17 cellular contexts compared by ENCODE assay signal in genomic region chr15:40249477-40250303, GRCh38. TPM values are rescaled to one million over a fixed set of nuclear protein-coding genes. Genes with fewer than 3 reads are reported as not detected.
A peak's percentile ranks its signal among the peaks of the same experiment; 100 is the strongest.
DNase-seq lines count a peak whose midpoint lies in the region; ATAC-seq and TF ChIP-seq lines count a peak whose summit lies in the region.
"Had no signal": no experiment of that assay in that cellular context is flagged by ENCODE, and none has a peak within 500 bp of the region (broad histone marks: within the 10 kb centered on the region; RNA-seq: fewer than 3 reads in every experiment).

No MANE protein-coding gene starts in this region.

- H3K9me3 ChIP-seq in right cardiac atrium (ENCODE audit: control insufficient read depth, low read length): no peaks in the 10 kb centered on the region
- H3K9me3 ChIP-seq: pancreas, uterus had no signal

- H3K4me3 Mint-ChIP-seq in MCF 10A (ENCODE audit: unreplicated experiment): no peak overlapping the region
- no peak overlapping the region for H3K4me3 Mint-ChIP-seq in activated CD4-positive, alpha-beta memory T cell treated with anti-CD3 and anti-CD28 coated beads, Interleukin-2, amount 10 ng/mL, durations not matched to agents 7 days and 5 days
- H3K4me3 Mint-ChIP-seq: activated T-cell treated with anti-CD3 and anti-CD28 coated beads, Interleukin-2, amount 50 U/mL, for 72 hours; brain had no signal

- ATAC-seq in right cardiac atrium (no peak), GM18909 (IDR thresholded peaks at IDR 0.05; ENCODE audit: poor library complexity, unreplicated experiment) (no peak)
- ATAC-seq: activated T-cell treated with anti-CD3 and anti-CD28 coated beads, Interleukin-2, amount 50 U/mL, for 72 hours; pancreas had no signal

- POLR2A ChIA-PET in MCF 10A (lab: Yijun Ruan, JAX): interaction anchor here (0.9 to 1.7 kb wide), 6 partner anchors 8 to 146 kb away, joined by 3 to 7 read pairs (median 4); partner anchors contain the start of gene PAK6
- POLR2A ChIA-PET in GM10248 (lab: Yijun Ruan, JAX): no interaction called here
- POLR2A ChIA-PET in activated CD4-positive, alpha-beta memory T cell treated with anti-CD3 and anti-CD28 coated beads, Interleukin-2, amount 10 ng/mL, durations not matched to agents 7 days and 5 days (lab: Charles Lee): no interaction called here

- H3K4me3 ChIP-seq in right cardiac atrium (ENCODE audit: low read length): no peak overlapping the region
- H3K4me3 ChIP-seq: pancreas, uterus had no signal

- H3K27ac ChIP-seq in right cardiac atrium (ENCODE audit: low read length): peak overlapping the region; percentile 31
- H3K27ac ChIP-seq: pancreas, uterus had no signal

- WGBS in right cardiac atrium: 44% methylated on average over 11 of the region's 11 CpGs

- TF ChIP-seq CTCF in MCF 10A (IDR thresholded peaks at IDR 0.05; ENCODE audit: unreplicated experiment): no peak
- no peak for TF ChIP-seq CTCF in GM10248 (IDR thresholded peaks at IDR 0.05; ENCODE audit: control extremely low read depth, extremely low read depth, low read depth, missing control alignments)

- H3K9me3 Mint-ChIP-seq in MCF 10A (ENCODE audit: unreplicated experiment): no peaks in the 10 kb centered on the region
- H3K9me3 Mint-ChIP-seq in activated CD4-positive, alpha-beta memory T cell treated with anti-CD3 and anti-CD28 coated beads, Interleukin-2, amount 10 ng/mL, durations not matched to agents 7 days and 5 days: no peaks in the 10 kb centered on the region
- H3K9me3 Mint-ChIP-seq: activated T-cell treated with anti-CD3 and anti-CD28 coated beads, Interleukin-2, amount 50 U/mL, for 72 hours had no signal

- H3K27me3 Mint-ChIP-seq in MCF 10A (ENCODE audit: insufficient read depth, unreplicated experiment): no peaks in the 10 kb centered on the region
- peaks cover 38% of the 10 kb centered on the region for H3K27me3 Mint-ChIP-seq in activated CD4-positive, alpha-beta memory T cell treated with anti-CD3 and anti-CD28 coated beads, Interleukin-2, amount 10 ng/mL, durations not matched to agents 7 days and 5 days

- H3K36me3 Mint-ChIP-seq in MCF 10A (ENCODE audit: insufficient read depth, unreplicated experiment): peaks cover 31% of the 10 kb centered on the region
- no peaks in the 10 kb centered on the region for H3K36me3 Mint-ChIP-seq in activated CD4-positive, alpha-beta memory T cell treated with anti-CD3 and anti-CD28 coated beads, Interleukin-2, amount 10 ng/mL, durations not matched to agents 7 days and 5 days (ENCODE audit: low read depth)
- H3K36me3 Mint-ChIP-seq: brain had no signal

- H3K4me1 ChIP-seq in right cardiac atrium (ENCODE audit: control insufficient read depth, insufficient read depth, low read length): peaks cover 8% of the 10 kb centered on the region

- peak overlapping the region; percentile 49 for H3K27ac Mint-ChIP-seq in MCF 10A (ENCODE audit: low read depth, unreplicated experiment)
- H3K27ac Mint-ChIP-seq in activated CD4-positive, alpha-beta memory T cell treated with anti-CD3 and anti-CD28 coated beads, Interleukin-2, amount 10 ng/mL, durations not matched to agents 7 days and 5 days: no peak overlapping the region
- H3K27ac Mint-ChIP-seq: activated T-cell treated with anti-CD3 and anti-CD28 coated beads, Interleukin-2, amount 50 U/mL, for 72 hours had no signal

- no TSS peak for BruUV-seq in MCF 10A (replicated peaks; lab: Mats Ljungman, UMichigan)

- intact Hi-C loops in MCF 10A (cut with micrococcal nuclease) (no loop called here), right cardiac atrium (cut with DNase I) (no loop called here)

- in situ Hi-C loops in KBM-7 (cut with MboI; ENCODE audit: low pct_unique_long_range_greater_than_20kb, low sequenced_read_pairs): loop anchor here (25.0 kb wide), 1 partner anchor 462 kb away; the partner anchor contains the start of gene FSIP1

- CTCF ChIA-PET in MCF 10A (lab: Yijun Ruan, JAX) (interaction anchor here (1.7 to 3.4 kb wide), 3 partner anchors 24 to 32 kb away, joined by 12 to 36 read pairs (median 13); no protein-coding TSS in a partner anchor), GM10248 (lab: Yijun Ruan, JAX) (interaction anchor here (0.7 to 3.7 kb wide), 7 partner anchors 11 to 33 kb away, joined by 3 to 22 read pairs (median 3); partner anchors contain the start of gene PAK6)
- CTCF ChIA-PET in activated CD4-positive, alpha-beta memory T cell treated with anti-CD3 and anti-CD28 coated beads, Interleukin-2, amount 10 ng/mL, durations not matched to agents 7 days and 5 days (lab: Charles Lee): interaction anchor here (0.5 to 1.6 kb wide), 2 partner anchors 60 to 68 kb away, joined by 3 to 4 read pairs; no protein-coding TSS in a partner anchor

- H3K27me3 ChIP-seq in right cardiac atrium (ENCODE audit: control insufficient read depth, insufficient read depth): no peaks in the 10 kb centered on the region
- H3K27me3 ChIP-seq: pancreas, uterus had no signal

- H3K4me1 Mint-ChIP-seq in MCF 10A (ENCODE audit: insufficient read depth, unreplicated experiment): peaks cover 12% of the 10 kb centered on the region
- H3K4me1 Mint-ChIP-seq in activated CD4-positive, alpha-beta memory T cell treated with anti-CD3 and anti-CD28 coated beads, Interleukin-2, amount 10 ng/mL, durations not matched to agents 7 days and 5 days: peaks cover 8% of the 10 kb centered on the region

- DNase-seq in A172 (ENCODE audit: low spot score) (peak; percentile 68), KBM-7 (peak; percentile 39), MCF 10A (ENCODE audit: unreplicated experiment) (no peak), right cardiac atrium (peak in 1 of 3 donors; percentile 46), GM10248 (ENCODE audit: extremely low spot score) (no peak)
- DNase-seq in NK-92 treated with Interleukin-12 subunit alpha and Interleukin-12 subunit beta, amount 100 ng/mL, for 24 hours (lab: John Stamatoyannopoulos, UW): no peak
- DNase-seq in activated CD4-positive, alpha-beta memory T cell treated with anti-CD3 and anti-CD28 coated beads, Interleukin-2, amount 10 ng/mL, durations not matched to agents 7 days and 5 days: no peak
- DNase-seq: activated CD4-positive, alpha-beta T cell treated with anti-CD3 and anti-CD28 coated beads for 1 hour; activated T-cell treated with anti-CD3 and anti-CD28 coated beads, Interleukin-2, amount 50 U/mL, for 72 hours; NCI-H1417 treated with DMSO at 0.1 percent for 48 hours; NCI-H526; stimulated activated CD4-positive, alpha-beta T cell treated with anti-CD3 and anti-CD28 coated beads, Interleukin-1b, Interleukin-23, amount 100 ng/mL, for 48 hours; uterus had no signal

RNA-seq across cellular contexts. Expression of gene PAK6, which starts 10.8 kb away (rescaled TPM):
- 0.17 and 0.43 TPM in 2 replicates for total RNA-seq in A172 (2014; rRNA removed; shearing (Covaris generic))
- total RNA-seq in MCF 10A (2022) (9.3 and 9.5 TPM in 2 replicates), right cardiac atrium (10 to 100 TPM in 3 of 4 donors, 1 to 10 TPM in 1; 9.2 to 22.6 (median 16.8) TPM)
- 13.0 TPM for polyA plus RNA-seq in right cardiac atrium
- under 1 TPM; 0.20 to 0.65 TPM for total RNA-seq in activated CD4-positive, alpha-beta memory T cell treated with anti-CD3 and anti-CD28 coated beads, Interleukin-2, amount 10 ng/mL, durations not matched to agents 7 days and 5 days

RNA-seq across cellular contexts. Expression of gene ANKRD63, which starts 33.2 kb away (rescaled TPM):
- not detected in 2 replicates for total RNA-seq in A172 (2014; rRNA removed; shearing (Covaris generic))
- not detected in 2 replicates for total RNA-seq in MCF 10A (2022)
- total RNA-seq in right cardiac atrium: 1 to 10 TPM in 3 of 4 donors, under 1 TPM in 1; 0.42 to 5.0 (median 4.4) TPM
- polyA plus RNA-seq in right cardiac atrium: 0.68 TPM
- not detected for total RNA-seq in activated CD4-positive, alpha-beta memory T cell treated with anti-CD3 and anti-CD28 coated beads, Interleukin-2, amount 10 ng/mL, durations not matched to agents 7 days and 5 days
- total RNA-seq: activated T-cell treated with anti-CD3 and anti-CD28 coated beads, Interleukin-2, amount 50 U/mL, for 72 hours; mesenteric fat pad; pancreas had no signal
- polyA plus RNA-seq: pancreas had no signal

RNA-seq across cellular contexts. Expression of gene PLCB2, which starts 58.0 kb away (rescaled TPM):
- not detected in 2 replicates for total RNA-seq in A172 (2014; rRNA removed; shearing (Covaris generic))
- total RNA-seq in MCF 10A (2022) (0.15 and 0.84 TPM in 2 replicates), right cardiac atrium (10 to 100 TPM; 11.5 to 28.9 (median 21.7) TPM)
- polyA plus RNA-seq in right cardiac atrium: 18.5 TPM
- total RNA-seq in activated CD4-positive, alpha-beta memory T cell treated with anti-CD3 and anti-CD28 coated beads, Interleukin-2, amount 10 ng/mL, durations not matched to agents 7 days and 5 days: 100 to 1,000 TPM; 140 TPM

Comparison
In these comparisons a context has a peak if more than half of its experiments do, and no peak if none do; other contexts are left out.
1. DNase-seq: peak in A172 (single experiment) and KBM-7 (single experiment); none in MCF 10A (single experiment), GM10248 (single experiment), NK-92 treated with Interleukin-12 subunit alpha and Interleukin-12 subunit beta, amount 100 ng/mL, for 24 hours (single experiment) and activated CD4-positive, alpha-beta memory T cell treated with anti-CD3 and anti-CD28 coated beads, Interleukin-2, amount 10 ng/mL, durations not matched to agents 7 days and 5 days (single experiment).